In genomic region chr11:88632163-88632562, GRCh38 we compare ENCODE assay signal across 20 cellular contexts.
DNase-seq lines count a peak whose midpoint lies in the region; ATAC-seq and TF ChIP-seq lines count a peak whose summit lies in the region.
"Had no signal": no experiment of that assay in that cellular context is flagged by ENCODE, and none has a peak within 500 bp of the region (broad histone marks: within the 10 kb centered on the region; RNA-seq: fewer than 3 reads in every experiment).

No MANE protein-coding gene starts in this region.

- intact Hi-C loops in natural killer cell (cut with micrococcal nuclease), result no loop called here

- H3K36me3 ChIP-seq in GM23338 (ENCODE audit: insufficient read depth), result no peaks in the 10 kb centered on the region
- H3K36me3 ChIP-seq: BLaER1 treated with 17β-estradiol and CSF1 and Interleukin-3, amounts not matched to agents 10 nM and 100 nM had no signal

- no peaks in the 10 kb centered on the region for H3F3A ChIP-seq in GM23338 (replicated peaks; ENCODE audit: low read depth)

- no peaks in the 10 kb centered on the region for H3K4me1 ChIP-seq in GM23338 (ENCODE audit: insufficient read depth)
- H3K4me1 ChIP-seq: A549; BLaER1 treated with 17β-estradiol and CSF1 and Interleukin-3, amounts not matched to agents 10 nM and 100 nM; Caco-2 had no signal

- H3K27ac Mint-ChIP-seq in GM23338, result no peak overlapping the region
- no peak overlapping the region for H3K27ac Mint-ChIP-seq in WTC11
- no peak overlapping the region for H3K27ac Mint-ChIP-seq in natural killer cell
- H3K27ac Mint-ChIP-seq in activated naive CD4-positive, alpha-beta T cell treated with anti-CD3 and anti-CD28 coated beads, Interleukin-2, amount 50 U/mL, for 72 hours, result no peak overlapping the region
- H3K27ac Mint-ChIP-seq: B cell; CD4-positive, alpha-beta T cell; CD8-positive, alpha-beta T cell had no signal

- H4K20me1 ChIP-seq in GM23338 (replicated peaks; ENCODE audit: insufficient read depth), result no peaks in the 10 kb centered on the region
- H4K20me1 ChIP-seq: BLaER1 treated with 17β-estradiol and CSF1 and Interleukin-3, amounts not matched to agents 10 nM and 100 nM had no signal

- no peak for DNase-seq in GM23338 (ENCODE audit: low spot score)
- DNase-seq in WTC11 (ENCODE audit: low spot score), result no peak
- peak; percentile 17 for DNase-seq in fibroblast of peridontal ligament (ENCODE audit: extremely low read depth)
- peak; percentile 13 for DNase-seq in retinal pigment epithelial cell (ENCODE audit: low read depth)
- DNase-seq in natural killer cell, result no peak
- no peak for DNase-seq in activated naive CD4-positive, alpha-beta T cell treated with anti-CD3 and anti-CD28 coated beads, Interleukin-2, amount 50 U/mL, for 72 hours (ENCODE audit: low spot score in 2 of 2)
- DNase-seq: AML-193; Caco-2; Calu3; CD4-positive, alpha-beta T cell; CD8-positive, alpha-beta T cell; DMS79; DND-41; GF-D8 had no signal

- POLR2A ChIA-PET in WTC11 (lab: Charles Lee), result no interaction called here

- H3K4me1 Mint-ChIP-seq in GM23338 (peaks cover 6% of the 10 kb centered on the region; the same call in 2 of the 3 replicates), WTC11 (peaks cover 12% of the 10 kb centered on the region), natural killer cell (no peaks in the 10 kb centered on the region)
- H3K4me1 Mint-ChIP-seq: B cell had no signal

- no peaks in the 10 kb centered on the region for H3K27me3 ChIP-seq in GM23338 (ENCODE audit: insufficient read depth)
- H3K27me3 ChIP-seq: BLaER1 treated with 17β-estradiol and CSF1 and Interleukin-3, amounts not matched to agents 10 nM and 100 nM had no signal

- H3K36me3 Mint-ChIP-seq in GM23338 (ENCODE audit: low read depth) (no peaks in the 10 kb centered on the region), WTC11 (no peaks in the 10 kb centered on the region), natural killer cell (no peaks in the 10 kb centered on the region)
- no peaks in the 10 kb centered on the region for H3K36me3 Mint-ChIP-seq in activated naive CD4-positive, alpha-beta T cell treated with anti-CD3 and anti-CD28 coated beads, Interleukin-2, amount 50 U/mL, for 72 hours
- H3K36me3 Mint-ChIP-seq: CD8-positive, alpha-beta T cell had no signal

- CTCF ChIA-PET in WTC11 (lab: Charles Lee), result interaction anchor here (0.6 kb wide), 1 partner anchor 148 kb away, joined by 4 read pairs; no protein-coding TSS in a partner anchor

- H3K4me3 ChIP-seq in GM23338 (no peak overlapping the region), retinal pigment epithelial cell (ENCODE audit: low read length) (no peak overlapping the region)
- H3K4me3 ChIP-seq: A549; BLaER1 treated with 17β-estradiol and CSF1 and Interleukin-3, amounts not matched to agents 10 nM and 100 nM had no signal

- no peaks in the 10 kb centered on the region for H3K79me2 ChIP-seq in GM23338 (replicated peaks; ENCODE audit: insufficient read depth)

- H3K27me3 Mint-ChIP-seq in GM23338 (ENCODE audit: insufficient read depth, low read depth, poor library complexity) (peaks cover 4% of the 10 kb centered on the region), WTC11 (ENCODE audit: low read depth) (no peaks in the 10 kb centered on the region), natural killer cell (ENCODE audit: low read depth in 2 of 2) (no peaks in the 10 kb centered on the region)
- H3K27me3 Mint-ChIP-seq: B cell; CD4-positive, alpha-beta T cell had no signal

- H3K4me3 Mint-ChIP-seq in GM23338 (no peak overlapping the region), WTC11 (no peak overlapping the region), natural killer cell (no peak overlapping the region)
- H3K4me3 Mint-ChIP-seq: B cell; CD4-positive, alpha-beta T cell; CD8-positive, alpha-beta T cell had no signal

- H3K27ac ChIP-seq in GM23338 (ENCODE audit: low read depth), result no peak overlapping the region
- H3K27ac ChIP-seq: 22Rv1; A549; BLaER1 treated with 17β-estradiol and CSF1 and Interleukin-3, amounts not matched to agents 10 nM and 100 nM; C4-2B had no signal

- ATAC-seq in GM23338 (peak; percentile 70), WTC11 (peak; percentile 51; the same call in 1 of the 2 replicates), natural killer cell (no peak), GM19328 (IDR thresholded peaks at IDR 0.05; ENCODE audit: unreplicated experiment) (no peak)
- ATAC-seq in activated naive CD4-positive, alpha-beta T cell treated with anti-CD3 and anti-CD28 coated beads, Interleukin-2, amount 50 U/mL, for 72 hours, result no peak
- ATAC-seq: A549; CD8-positive, alpha-beta T cell had no signal

- no peak for TF ChIP-seq CTCF in GM23338 (conservative IDR thresholded peaks at IDR 0.05; ENCODE audit: low read depth in 2 of 2)
- no peak for TF ChIP-seq CTCF in WTC11 (IDR thresholded peaks at IDR 0.05)
- no peak for TF ChIP-seq CTCF in retinal pigment epithelial cell (conservative IDR thresholded peaks at IDR 0.05; ENCODE audit: low read depth, low read length)
- TF ChIP-seq CTCF in natural killer cell (IDR thresholded peaks at IDR 0.05), result no peak

- no peaks in the 10 kb centered on the region for H3K9me3 Mint-ChIP-seq in GM23338
- no peaks in the 10 kb centered on the region for H3K9me3 Mint-ChIP-seq in WTC11
- H3K9me3 Mint-ChIP-seq in natural killer cell, result peaks cover 0 to 6% of the 10 kb centered on the region in 2 donors
- H3K9me3 Mint-ChIP-seq in activated naive CD4-positive, alpha-beta T cell treated with anti-CD3 and anti-CD28 coated beads, Interleukin-2, amount 50 U/mL, for 72 hours, result no peaks in the 10 kb centered on the region
- H3K9me3 Mint-ChIP-seq: CD4-positive, alpha-beta T cell; CD8-positive, alpha-beta T cell had no signal

- H2AFZ ChIP-seq in GM23338, result no peak overlapping the region

- H3K9me2 ChIP-seq in GM23338 (ENCODE audit: insufficient read depth), result no peaks in the 10 kb centered on the region

- H3K4me2 ChIP-seq in GM23338, result no peak overlapping the region
- H3K4me2 ChIP-seq: A549; BLaER1 treated with 17β-estradiol and CSF1 and Interleukin-3, amounts not matched to agents 10 nM and 100 nM had no signal

TF ChIP-seq in GM23338, 12 proteins besides CTCF, POLR2A, EP300 and RAD21 (continues in another document):
- TF ChIP-seq ZNF331 (CRISPR knock-in tag; IDR thresholded peaks at IDR 0.05; ENCODE audit: low read depth), result no peak
- TF ChIP-seq STAT1 (IDR thresholded peaks at IDR 0.05; ENCODE audit: unreplicated experiment), result no peak
- TF ChIP-seq ETS1 (IDR thresholded peaks at IDR 0.05), result no peak

TF ChIP-seq in WTC11, 78 proteins besides CTCF, POLR2A, EP300 and RAD21:
- TF ChIP-seq, protein P1, sequence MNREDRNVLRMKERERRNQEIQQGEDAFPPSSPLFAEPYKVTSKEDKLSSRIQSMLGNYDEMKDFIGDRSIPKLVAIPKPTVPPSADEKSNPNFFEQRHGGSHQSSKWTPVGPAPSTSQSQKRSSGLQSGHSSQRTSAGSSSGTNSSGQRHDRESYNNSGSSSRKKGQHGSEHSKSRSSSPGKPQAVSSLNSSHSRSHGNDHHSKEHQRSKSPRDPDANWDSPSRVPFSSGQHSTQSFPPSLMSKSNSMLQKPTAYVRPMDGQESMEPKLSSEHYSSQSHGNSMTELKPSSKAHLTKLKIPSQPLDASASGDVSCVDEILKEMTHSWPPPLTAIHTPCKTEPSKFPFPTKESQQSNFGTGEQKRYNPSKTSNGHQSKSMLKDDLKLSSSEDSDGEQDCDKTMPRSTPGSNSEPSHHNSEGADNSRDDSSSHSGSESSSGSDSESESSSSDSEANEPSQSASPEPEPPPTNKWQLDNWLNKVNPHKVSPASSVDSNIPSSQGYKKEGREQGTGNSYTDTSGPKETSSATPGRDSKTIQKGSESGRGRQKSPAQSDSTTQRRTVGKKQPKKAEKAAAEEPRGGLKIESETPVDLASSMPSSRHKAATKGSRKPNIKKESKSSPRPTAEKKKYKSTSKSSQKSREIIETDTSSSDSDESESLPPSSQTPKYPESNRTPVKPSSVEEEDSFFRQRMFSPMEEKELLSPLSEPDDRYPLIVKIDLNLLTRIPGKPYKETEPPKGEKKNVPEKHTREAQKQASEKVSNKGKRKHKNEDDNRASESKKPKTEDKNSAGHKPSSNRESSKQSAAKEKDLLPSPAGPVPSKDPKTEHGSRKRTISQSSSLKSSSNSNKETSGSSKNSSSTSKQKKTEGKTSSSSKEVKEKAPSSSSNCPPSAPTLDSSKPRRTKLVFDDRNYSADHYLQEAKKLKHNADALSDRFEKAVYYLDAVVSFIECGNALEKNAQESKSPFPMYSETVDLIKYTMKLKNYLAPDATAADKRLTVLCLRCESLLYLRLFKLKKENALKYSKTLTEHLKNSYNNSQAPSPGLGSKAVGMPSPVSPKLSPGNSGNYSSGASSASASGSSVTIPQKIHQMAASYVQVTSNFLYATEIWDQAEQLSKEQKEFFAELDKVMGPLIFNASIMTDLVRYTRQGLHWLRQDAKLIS (CRISPR knock-in tag; IDR thresholded peaks at IDR 0.05; ENCODE audit: borderline replicate concordance), result no peak
TF ChIP-seq in WTC11: peak in this region for 0.

Comparison
In these comparisons a context has a peak if more than half of its experiments do, and no peak if none do; other contexts are left out.
1. ATAC-seq: peak in GM23338 (single experiment) and WTC11 (single experiment); none in natural killer cell (0 of 3), activated naive CD4-positive, alpha-beta T cell treated with anti-CD3 and anti-CD28 coated beads, Interleukin-2, amount 50 U/mL, for 72 hours (0 of 2) and GM19328 (single experiment).
2. DNase-seq: peak in fibroblast of peridontal ligament (single experiment) and retinal pigment epithelial cell (single experiment); none in GM23338 (single experiment), WTC11 (single experiment), natural killer cell (single experiment) and activated naive CD4-positive, alpha-beta T cell treated with anti-CD3 and anti-CD28 coated beads, Interleukin-2, amount 50 U/mL, for 72 hours (0 of 2).